ENCODE assay signal across 1 cellular context in the genomic region with DNA sequence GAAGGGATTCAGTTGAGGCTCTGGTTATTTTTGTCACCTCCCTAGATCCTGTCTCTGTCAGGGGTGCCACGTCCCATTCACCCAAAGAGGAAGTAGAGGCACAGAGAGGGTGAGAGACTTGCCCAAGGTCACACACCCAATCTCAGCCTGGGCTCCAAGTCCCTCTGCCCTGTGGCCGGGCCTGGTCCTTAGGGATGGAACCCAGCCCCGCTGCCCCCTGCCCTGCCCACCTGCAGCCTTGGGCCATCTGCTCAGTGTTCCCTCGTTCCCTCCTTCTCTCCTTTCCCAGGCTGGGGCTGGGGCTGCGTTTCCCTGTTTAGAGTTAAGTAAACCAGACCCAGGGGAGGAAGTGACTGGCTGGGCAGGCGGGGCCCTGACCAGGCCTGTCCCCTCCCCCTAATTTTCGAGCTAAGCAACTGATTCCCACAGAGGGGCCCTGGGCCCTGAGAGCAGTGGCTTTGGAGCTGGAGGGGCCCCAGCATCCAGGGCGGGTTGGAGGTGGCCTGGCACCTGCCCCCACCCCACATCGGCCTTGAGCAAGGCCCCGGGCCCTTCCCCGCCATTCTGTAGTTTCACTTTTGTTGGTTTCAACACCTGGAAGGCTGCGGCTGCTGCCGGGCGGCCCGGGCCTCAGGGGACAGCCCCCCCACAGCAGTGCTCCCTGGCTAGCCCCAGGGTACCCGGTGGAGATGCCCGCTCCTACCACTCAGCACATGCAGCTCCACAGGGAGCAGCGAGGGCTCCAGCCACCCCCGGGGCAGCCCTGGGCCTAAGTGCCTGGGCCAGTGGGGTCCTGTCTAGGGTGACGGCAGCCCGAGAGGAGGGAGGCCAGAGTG.
TF ChIP-seq lines count a peak whose summit lies in the region.

No MANE protein-coding gene starts in this region.

TF ChIP-seq in GM23338, 12 proteins besides CTCF, POLR2A, EP300 and RAD21 (continued from another document):
- TF ChIP-seq, protein P1, sequence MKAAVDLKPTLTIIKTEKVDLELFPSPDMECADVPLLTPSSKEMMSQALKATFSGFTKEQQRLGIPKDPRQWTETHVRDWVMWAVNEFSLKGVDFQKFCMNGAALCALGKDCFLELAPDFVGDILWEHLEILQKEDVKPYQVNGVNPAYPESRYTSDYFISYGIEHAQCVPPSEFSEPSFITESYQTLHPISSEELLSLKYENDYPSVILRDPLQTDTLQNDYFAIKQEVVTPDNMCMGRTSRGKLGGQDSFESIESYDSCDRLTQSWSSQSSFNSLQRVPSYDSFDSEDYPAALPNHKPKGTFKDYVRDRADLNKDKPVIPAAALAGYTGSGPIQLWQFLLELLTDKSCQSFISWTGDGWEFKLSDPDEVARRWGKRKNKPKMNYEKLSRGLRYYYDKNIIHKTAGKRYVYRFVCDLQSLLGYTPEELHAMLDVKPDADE (IDR thresholded peaks at IDR 0.05), result no peak
- TF ChIP-seq, protein P2, sequence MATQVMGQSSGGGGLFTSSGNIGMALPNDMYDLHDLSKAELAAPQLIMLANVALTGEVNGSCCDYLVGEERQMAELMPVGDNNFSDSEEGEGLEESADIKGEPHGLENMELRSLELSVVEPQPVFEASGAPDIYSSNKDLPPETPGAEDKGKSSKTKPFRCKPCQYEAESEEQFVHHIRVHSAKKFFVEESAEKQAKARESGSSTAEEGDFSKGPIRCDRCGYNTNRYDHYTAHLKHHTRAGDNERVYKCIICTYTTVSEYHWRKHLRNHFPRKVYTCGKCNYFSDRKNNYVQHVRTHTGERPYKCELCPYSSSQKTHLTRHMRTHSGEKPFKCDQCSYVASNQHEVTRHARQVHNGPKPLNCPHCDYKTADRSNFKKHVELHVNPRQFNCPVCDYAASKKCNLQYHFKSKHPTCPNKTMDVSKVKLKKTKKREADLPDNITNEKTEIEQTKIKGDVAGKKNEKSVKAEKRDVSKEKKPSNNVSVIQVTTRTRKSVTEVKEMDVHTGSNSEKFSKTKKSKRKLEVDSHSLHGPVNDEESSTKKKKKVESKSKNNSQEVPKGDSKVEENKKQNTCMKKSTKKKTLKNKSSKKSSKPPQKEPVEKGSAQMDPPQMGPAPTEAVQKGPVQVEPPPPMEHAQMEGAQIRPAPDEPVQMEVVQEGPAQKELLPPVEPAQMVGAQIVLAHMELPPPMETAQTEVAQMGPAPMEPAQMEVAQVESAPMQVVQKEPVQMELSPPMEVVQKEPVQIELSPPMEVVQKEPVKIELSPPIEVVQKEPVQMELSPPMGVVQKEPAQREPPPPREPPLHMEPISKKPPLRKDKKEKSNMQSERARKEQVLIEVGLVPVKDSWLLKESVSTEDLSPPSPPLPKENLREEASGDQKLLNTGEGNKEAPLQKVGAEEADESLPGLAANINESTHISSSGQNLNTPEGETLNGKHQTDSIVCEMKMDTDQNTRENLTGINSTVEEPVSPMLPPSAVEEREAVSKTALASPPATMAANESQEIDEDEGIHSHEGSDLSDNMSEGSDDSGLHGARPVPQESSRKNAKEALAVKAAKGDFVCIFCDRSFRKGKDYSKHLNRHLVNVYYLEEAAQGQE (IDR thresholded peaks at IDR 0.05; ENCODE audit: unreplicated experiment), result no peak
- TF ChIP-seq ZNF462 (CRISPR knock-in tag; IDR thresholded peaks at IDR 0.05), result no peak
- TF ChIP-seq CREB1 (CRISPR knock-in tag; IDR thresholded peaks at IDR 0.05; ENCODE audit: low read depth), result no peak
- TF ChIP-seq JUNB (IDR thresholded peaks at IDR 0.05; ENCODE audit: unreplicated experiment), result no peak
- TF ChIP-seq EZH2phosphoT487 (IDR thresholded peaks at IDR 0.05; ENCODE audit: unreplicated experiment), result no peak
- no peak for TF ChIP-seq ZNF114 (CRISPR knock-in tag; IDR thresholded peaks at IDR 0.05)
- no peak for TF ChIP-seq POLR2AphosphoS5 (IDR thresholded peaks at IDR 0.05; ENCODE audit: low read depth)
- no peak for TF ChIP-seq ZNF331 (CRISPR knock-in tag; IDR thresholded peaks at IDR 0.05; ENCODE audit: low read depth)
- no peak for TF ChIP-seq EZH2 (IDR thresholded peaks at IDR 0.05; ENCODE audit: low read depth, unreplicated experiment)
